8 cellular contexts compared by ENCODE assay signal in the genomic region with DNA sequence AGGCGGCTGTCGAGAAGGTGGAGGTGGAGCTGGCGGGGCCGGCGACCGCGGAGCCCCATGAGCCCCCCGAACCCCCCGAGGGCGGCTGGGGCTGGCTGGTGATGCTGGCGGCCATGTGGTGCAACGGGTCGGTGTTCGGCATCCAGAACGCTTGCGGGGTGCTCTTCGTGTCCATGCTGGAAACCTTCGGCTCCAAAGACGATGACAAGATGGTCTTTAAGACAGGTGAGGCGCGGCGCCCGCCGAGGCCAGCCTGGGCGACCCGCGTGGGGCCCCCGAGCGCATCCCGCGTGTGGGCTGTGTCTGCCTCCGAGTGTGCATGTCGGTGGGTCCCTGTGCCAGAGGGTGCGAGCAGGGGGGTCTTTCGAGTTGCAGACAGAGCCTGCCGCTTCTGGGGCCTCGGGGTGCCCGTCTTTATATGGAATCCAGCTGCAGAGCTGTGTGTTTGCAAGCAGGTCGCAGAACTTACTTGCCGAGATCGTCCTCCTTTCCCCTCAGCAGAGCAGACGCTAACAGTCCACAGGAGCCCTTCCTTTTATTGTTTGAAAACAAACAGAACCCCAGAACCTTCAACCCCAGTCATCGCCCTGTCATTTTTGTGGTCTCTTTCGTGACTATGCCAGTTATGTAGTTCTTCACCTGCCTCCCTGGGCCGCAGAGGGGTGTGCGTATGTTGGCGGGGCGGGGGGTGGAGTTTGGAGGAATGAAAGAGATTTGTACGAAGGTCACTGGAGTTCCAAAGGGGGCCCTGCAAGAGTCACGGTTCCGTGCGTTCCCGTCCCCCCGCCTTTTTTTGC. TPM values are rescaled to one million over a fixed set of nuclear protein-coding genes. Genes with fewer than 3 reads are reported as not detected.
DNase-seq lines count a peak whose midpoint lies in the region; ATAC-seq and TF ChIP-seq lines count a peak whose summit lies in the region.

No MANE protein-coding gene starts in this region.

- H3K27ac ChIP-seq in ascending aorta = peak overlapping the region in 1 of 2 donors; percentile 28

- intact Hi-C loops in ascending aorta (cut with DNase I) = loop anchor here (10.0 kb wide), 1 partner anchor 213 kb away; the partner anchor contains the start of gene AMD1

- DNase-seq in NCI-H2107 treated with DMSO at 0.1 percent for 48 hours (lab: John Stamatoyannopoulos, UW; ENCODE audit: unreplicated experiment) = peak; percentile 16
- no peak for DNase-seq in NCI-H2107 (lab: John Stamatoyannopoulos, UW)
- peak; percentile 37 to 66 (median 43) for DNase-seq in T-helper 2 cell
- DNase-seq in ascending aorta (ENCODE audit: low spot score in 2 of 2) = no peak
- DNase-seq in kidney epithelial cell (ENCODE audit: low read depth) = no peak
- DNase-seq in stimulated activated CD4-positive, alpha-beta T cell treated with anti-CD3 and anti-CD28 coated beads, Interleukin-4, amount 100 ng/mL, for 1 hour = peak; percentile 66
- no peak for DNase-seq in AG08396 (ENCODE audit: low spot score)

- H3K27me3 ChIP-seq in ascending aorta (no peaks in the 10 kb centered on the region), kidney epithelial cell (ENCODE audit: control insufficient read depth, insufficient read depth, low read length) (peaks cover 5% of the 10 kb centered on the region)

- H3K4me3 ChIP-seq in ascending aorta = peak overlapping the region; percentile 71 to 85
- H3K4me3 ChIP-seq in kidney epithelial cell (ENCODE audit: low read depth, low read length) = peak overlapping the region; percentile 56

- TF ChIP-seq CTCF in ascending aorta (IDR thresholded peaks at IDR 0.05) (no peak), kidney epithelial cell (IDR thresholded peaks at IDR 0.05; ENCODE audit: insufficient read depth, low read length, poor library complexity, severe bottlenecking) (no peak)

- no peaks in the 10 kb centered on the region for H3K9me3 ChIP-seq in ascending aorta

- H3K36me3 ChIP-seq in ascending aorta = no peaks in the 10 kb centered on the region
- no peaks in the 10 kb centered on the region for H3K36me3 ChIP-seq in kidney epithelial cell (ENCODE audit: control insufficient read depth, insufficient read depth, low read length)

- no peaks in the 10 kb centered on the region for H3K4me1 ChIP-seq in ascending aorta

- ATAC-seq in HG03280 (IDR thresholded peaks at IDR 0.05; ENCODE audit: unreplicated experiment) = peak; percentile 19

RNA-seq across cellular contexts. Expression of gene SLC16A10, which starts 0.8 kb away (rescaled TPM):
- total RNA-seq in ascending aorta (7.8 TPM), kidney epithelial cell (1.0 and 1.4 TPM in 2 replicates)

Comparison
In these comparisons a context has a peak if more than half of its experiments do, and no peak if none do; other contexts are left out.
1. DNase-seq: peak in NCI-H2107 treated with DMSO at 0.1 percent for 48 hours (single experiment), T-helper 2 cell (5 of 5) and stimulated activated CD4-positive, alpha-beta T cell treated with anti-CD3 and anti-CD28 coated beads, Interleukin-4, amount 100 ng/mL, for 1 hour (single experiment); none in NCI-H2107 (single experiment), ascending aorta (0 of 2), kidney epithelial cell (single experiment) and AG08396 (single experiment).